Comparison of ENCODE assay signal across 18 cellular contexts in the genomic region with DNA sequence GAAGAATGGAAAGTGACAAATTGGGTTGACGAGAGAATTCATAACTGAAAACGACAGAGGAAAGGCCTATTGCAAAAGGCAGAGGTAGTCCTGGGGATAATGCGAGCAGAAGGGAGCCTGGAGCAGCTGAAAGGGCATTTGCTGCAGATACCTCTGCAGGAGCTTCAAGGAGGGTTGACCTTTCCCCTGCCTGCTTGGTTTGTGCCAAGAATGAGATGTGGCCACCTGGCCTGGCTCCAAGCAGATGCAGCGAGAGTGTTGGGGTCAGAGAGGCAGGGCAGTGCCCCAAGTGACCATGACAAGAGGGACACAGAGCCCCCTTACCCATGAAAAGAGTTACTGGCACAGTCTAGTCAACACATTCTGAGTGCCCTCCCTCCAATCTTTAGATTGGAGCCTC. TPM values are rescaled to one million over a fixed set of nuclear protein-coding genes. Genes with fewer than 3 reads are reported as not detected.
DNase-seq lines count a peak whose midpoint lies in the region; ATAC-seq and TF ChIP-seq lines count a peak whose summit lies in the region.
"Had no signal": no experiment of that assay in that cellular context is flagged by ENCODE, and none has a peak within 500 bp of the region (broad histone marks: within the 10 kb centered on the region; RNA-seq: fewer than 3 reads in every experiment).

No MANE protein-coding gene starts in this region.

- intact Hi-C loops in cardiac septum (cut with DNase I) = no loop called here
- intact Hi-C loops in left ventricle myocardium inferior (cut with micrococcal nuclease) = no loop called here
- intact Hi-C loops in posterior vena cava (cut with DNase I) = no loop called here

- H3K4me1 ChIP-seq in left ventricle myocardium inferior = peaks cover 15% of the 10 kb centered on the region
- H3K4me1 ChIP-seq: BLaER1, SJSA1 had no signal

- H3K36me3 ChIP-seq in left ventricle myocardium inferior = peaks cover 3% of the 10 kb centered on the region
- H3K36me3 ChIP-seq: SJSA1 had no signal

- TF ChIP-seq CTCF in left ventricle myocardium inferior (IDR thresholded peaks at IDR 0.05; ENCODE audit: borderline replicate concordance) (no peak), coronary artery (IDR thresholded peaks at IDR 0.05) (no peak)

- ATAC-seq in GM19463 (IDR thresholded peaks at IDR 0.05; ENCODE audit: unreplicated experiment) = no peak
- ATAC-seq: Right ventricle myocardium inferior had no signal

- DNase-seq in cardiac septum (ENCODE audit: low spot score) = peak; percentile 55
- DNase-seq in left ventricle myocardium inferior = no peak
- DNase-seq in coronary artery (ENCODE audit: low spot score) = peak; percentile 22
- peak; percentile 31 for DNase-seq in posterior vena cava (ENCODE audit: low spot score)
- DNase-seq in NCI-H2029 treated with DMSO at 0.1 percent for 48 hours (lab: John Stamatoyannopoulos, UW) = no peak
- no peak for DNase-seq in anterior cingulate cortex (lab: John Stamatoyannopoulos, UW)
- DNase-seq: CD4-positive, CD25-positive, alpha-beta regulatory T cell; MM.1S; NCI-H2029; NCI-H2227 treated with DMSO at 0.1 percent for 48 hours; NCI-H526 treated with DMSO at 0.1 percent for 48 hours; PC-9 had no signal

- H3K9me3 ChIP-seq in left ventricle myocardium inferior (replicated peaks) = peaks cover 13% of the 10 kb centered on the region
- H3K9me3 ChIP-seq: SJSA1 had no signal

- H3K4me3 ChIP-seq in left ventricle myocardium inferior = no peak overlapping the region
- no peak overlapping the region for H3K4me3 ChIP-seq in coronary artery
- H3K4me3 ChIP-seq: BLaER1, PC-9, SJSA1 had no signal

- H3K27ac ChIP-seq in left ventricle myocardium inferior (replicated peaks) (no peak overlapping the region), coronary artery (no peak overlapping the region)
- H3K27ac ChIP-seq: BLaER1, HL-60, KMS-11, PC-9, SJSA1 had no signal

- H3K27me3 ChIP-seq in left ventricle myocardium inferior (ENCODE audit: low read depth) = no peaks in the 10 kb centered on the region
- H3K27me3 ChIP-seq: BLaER1, SJSA1 had no signal

RNA-seq across cellular contexts. Expression of gene SLC41A3, which starts 43.5 kb away (rescaled TPM):
- 35.6 TPM for total RNA-seq in cardiac septum
- 30.2 TPM for total RNA-seq in left ventricle myocardium inferior
- 10 to 100 TPM; 44.7 to 49.0 TPM for total RNA-seq in posterior vena cava

Comparison
In these comparisons a context has a peak if more than half of its experiments do, and no peak if none do; other contexts are left out.
1. DNase-seq: peak in cardiac septum (single experiment), coronary artery (single experiment) and posterior vena cava (single experiment); none in left ventricle myocardium inferior (single experiment), NCI-H2029 treated with DMSO at 0.1 percent for 48 hours (single experiment) and anterior cingulate cortex (0 of 58).